12 cellular contexts compared by ENCODE assay signal in the genomic region with DNA sequence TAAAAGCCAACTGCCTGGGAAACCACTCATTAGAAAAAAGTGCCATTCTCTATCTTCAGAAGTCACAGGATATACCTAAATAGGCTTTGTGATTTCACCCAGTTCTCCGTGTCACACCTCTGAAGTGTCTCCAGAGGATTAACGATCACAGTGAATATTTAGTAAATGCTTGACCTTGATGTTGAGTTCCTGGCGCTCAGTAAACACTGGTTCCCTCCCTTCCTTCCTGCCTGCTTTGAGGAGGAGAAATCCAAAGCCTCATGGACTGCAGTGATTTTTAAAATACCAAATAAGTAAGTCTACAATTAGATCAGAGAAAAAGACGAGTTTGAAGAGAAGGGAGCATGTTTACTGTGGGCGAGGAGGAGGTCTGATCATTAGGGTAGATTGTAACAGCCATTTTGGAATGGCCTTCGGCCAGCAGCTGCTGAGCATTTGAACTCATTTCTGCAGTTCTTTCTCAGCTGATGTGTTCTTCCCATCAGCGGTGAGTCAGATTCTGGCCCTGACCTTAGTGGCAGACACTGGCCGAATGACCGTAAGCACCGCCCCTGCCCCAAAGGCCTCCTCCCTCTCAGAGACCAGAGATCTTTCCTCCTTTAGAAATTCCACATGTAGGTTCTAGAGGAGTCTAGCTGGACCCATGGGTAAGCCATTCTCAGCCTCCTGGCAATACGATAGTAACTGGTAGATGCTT.
DNase-seq lines count a peak whose midpoint lies in the region; ATAC-seq, FAIRE-seq and TF ChIP-seq lines count a peak whose summit lies in the region.
"Had no signal": no experiment of that assay in that cellular context is flagged by ENCODE, and none has a peak within 500 bp of the region (broad histone marks: within the 10 kb centered on the region; RNA-seq: fewer than 3 reads in every experiment).

No MANE protein-coding gene starts in this region.

- H3K4ac ChIP-seq in H1 (replicated peaks; ENCODE audit: insufficient read length, low read depth, low read length), result no peak overlapping the region

- H3K4me1 ChIP-seq in H1 (replicated peaks in 1 of 4; ENCODE audit: control insufficient read depth in 3 of 4, insufficient read depth in 4 of 4, low read length in 3 of 4), result no peaks in the 10 kb centered on the region
- peaks cover 0 to 8% of the 10 kb centered on the region in 2 donors for H3K4me1 ChIP-seq in lung (ENCODE audit: control insufficient read depth in 2 of 2, insufficient read depth in 2 of 2, low read length in 2 of 2)

- no peak overlapping the region for H2BK120ac ChIP-seq in H1 (replicated peaks; ENCODE audit: low read depth, low read length)

- H3K4me2 ChIP-seq in H1 (ENCODE audit: insufficient read depth in 1 of 2, low read depth in 2 of 2, low read length in 2 of 2), result no peak overlapping the region

- H3K27ac ChIP-seq in H1 (ENCODE audit: low read depth, low read length) (no peak overlapping the region), lung (ENCODE audit: low read depth in 1 of 2, low read length in 1 of 2) (peak overlapping the region; percentile 58 to 87)

- no peak overlapping the region for H3K14ac ChIP-seq in H1 (ENCODE audit: insufficient read length)

- no peak for TF ChIP-seq EP300 in H1 (IDR thresholded peaks at IDR 0.05; ENCODE audit: borderline replicate concordance in 1 of 2, low read depth in 2 of 2, low read length in 2 of 2)

- H3K9me3 ChIP-seq in H1 (ENCODE audit: insufficient read depth in 2 of 2, low read depth in 1 of 2, low read length in 1 of 2), result peaks cover 0 to 2% of the 10 kb centered on the region in 2 experiments; a peak in 2 of 4 replicates
- peaks cover 0 to 6% of the 10 kb centered on the region in 2 donors for H3K9me3 ChIP-seq in lung (ENCODE audit: control insufficient read depth in 2 of 2, insufficient read depth in 1 of 2, low read length in 1 of 2)

- no peak overlapping the region for H3K56ac ChIP-seq in H1 (replicated peaks; ENCODE audit: insufficient read length, low read depth, low read length)

- H3K18ac ChIP-seq in H1 (ENCODE audit: extremely low read depth, low read length), result no peak overlapping the region

- DNase-seq in NCI-H748 (lab: John Stamatoyannopoulos, UW; ENCODE audit: unreplicated experiment) (peak; percentile 11), NCI-H748 treated with DMSO at 0.1 percent for 48 hours (lab: John Stamatoyannopoulos, UW) (no peak), H1 (ENCODE audit: low read depth in 1 of 2, low spot score in 2 of 2) (no peak), lung (ENCODE audit: low spot score) (peak; percentile 58), ureter (ENCODE audit: low spot score) (peak; percentile 71), GM12892 (ENCODE audit: insufficient read length) (no peak), UCSD-AML1 (lab: John Stamatoyannopoulos, UW; ENCODE audit: unreplicated experiment) (no peak)
- DNase-seq: activated CD4-positive, alpha-beta T cell treated with anti-CD3 and anti-CD28 coated beads for 4 hours; NCI-H446; nucleus accumbens had no signal

- no peak overlapping the region for H2BK12ac ChIP-seq in H1 (ENCODE audit: low read depth, low read length)

- CTCF ChIA-PET in H1 (lab: Charles Lee; ENCODE audit: partially characterized antibody), result interaction anchor here (1.2 to 1.4 kb wide), 2 partner anchors 64 kb away, joined by 3 to 4 read pairs; no protein-coding TSS in a partner anchor

- H2AK5ac ChIP-seq in H1 (ENCODE audit: low read depth, low read length), result no peak overlapping the region

- no peaks in the 10 kb centered on the region for H3K23me2 ChIP-seq in H1 (ENCODE audit: low read depth, low read length)

- H2BK5ac ChIP-seq in H1 (ENCODE audit: low read depth, low read length), result no peak overlapping the region

- H3K36me3 ChIP-seq in H1 (ENCODE audit: control insufficient read depth in 2 of 4, insufficient read depth in 4 of 4, low read length in 3 of 4) (no peaks in the 10 kb centered on the region), lung (ENCODE audit: control insufficient read depth in 2 of 2, insufficient read depth in 2 of 2, low read length in 2 of 2) (no peaks in the 10 kb centered on the region)

- no peak overlapping the region for H3K4me3 ChIP-seq in H1 (ENCODE audit: extremely low read depth in 1 of 4, insufficient read depth in 2 of 4, low read depth in 3 of 4, low read length in 4 of 4)
- H3K4me3 ChIP-seq in lung, result no peak overlapping the region

- ATAC-seq in lung (ENCODE audit: insufficient read depth, low FRiP score), result peak; percentile 76
- ATAC-seq in HG03520 (IDR thresholded peaks at IDR 0.05; ENCODE audit: unreplicated experiment), result no peak

- H3K27me3 ChIP-seq in H1 (replicated peaks in 1 of 4; ENCODE audit: control insufficient read depth in 3 of 4, extremely low read depth in 1 of 4, insufficient read depth in 3 of 4, low read length in 3 of 4) (no peaks in the 10 kb centered on the region), lung (ENCODE audit: control insufficient read depth, insufficient read depth) (no peaks in the 10 kb centered on the region)

- no peak overlapping the region for H4K5ac ChIP-seq in H1 (ENCODE audit: insufficient read length, low read depth, low read length)

- no peak for FAIRE-seq in H1 (lab: Jason Lieb, UNC)
- no peak for FAIRE-seq in GM12892 (lab: Jason Lieb, UNC)
- FAIRE-seq: colon had no signal

- no peaks in the 10 kb centered on the region for H3K79me1 ChIP-seq in H1 (ENCODE audit: low read depth, low read length)

- no peak overlapping the region for H3K9ac ChIP-seq in H1 (replicated peaks in 1 of 4; ENCODE audit: extremely low read depth in 1 of 4, low read depth in 3 of 4, low read length in 3 of 4)

- H2BK15ac ChIP-seq in H1 (ENCODE audit: low read length), result no peak overlapping the region

- H4K8ac ChIP-seq in H1 (ENCODE audit: extremely low read depth, insufficient read depth, low read length), result no peak overlapping the region

- 88% methylated on average over 11 of the region's 11 CpGs; no CpG with 5 or more reads in 1 of the 2 experiments for WGBS in H1 (ENCODE audit: extremely low coverage in 1 of 2, insufficient coverage in 1 of 2, insufficient read length in 1 of 2, insufficient replicate concordance in 2 of 2, low coverage in 1 of 2, low lambda C conversion rate in 2 of 2, missing lambda C conversion rate in 1 of 2), 2 experiments
- 44 to 72% methylated on average over 11 of the region's 11 CpGs for WGBS in lung, 2 donors

- H3K79me2 ChIP-seq in H1 (ENCODE audit: control insufficient read depth in 1 of 2, insufficient read depth in 2 of 2, low read length in 2 of 2), result no peaks in the 10 kb centered on the region

- no peak overlapping the region for H2BK20ac ChIP-seq in H1 (ENCODE audit: low read length)

- POLR2A ChIA-PET in H1 (lab: Charles Lee; ENCODE audit: partially characterized antibody), result no interaction called here

- TF ChIP-seq POLR2A in H1 (IDR thresholded peaks at IDR 0.05; ENCODE audit: control extremely low read depth in 1 of 2, low read depth in 2 of 2, low read length in 2 of 2), result no peak
- no peak for TF ChIP-seq POLR2A in GM12892 (IDR thresholded peaks at IDR 0.05; ENCODE audit: low read depth, low read length)

- no peak overlapping the region for H3K23ac ChIP-seq in H1 (ENCODE audit: insufficient read length)

- TF ChIP-seq RAD21 in H1 (IDR thresholded peaks at IDR 0.05 in 1 of 2, conservative IDR thresholded peaks at IDR 0.05 in 1 of 2; ENCODE audit: low read depth in 2 of 2, low read length in 2 of 2), result no peak

- no peaks in the 10 kb centered on the region for H4K20me1 ChIP-seq in H1 (replicated peaks in 1 of 2; ENCODE audit: control insufficient read depth in 1 of 2, insufficient read depth in 2 of 2, low read length in 2 of 2)

- H4K91ac ChIP-seq in H1 (replicated peaks; ENCODE audit: insufficient read length, low read length), result no peak overlapping the region

- H2AFZ ChIP-seq in H1 (ENCODE audit: low read length), result 0 out of 2 replicates have a peak overlapping the region, but pooled peaks have one; percentile 9

- TF ChIP-seq CTCF in H1 (IDR thresholded peaks at IDR 0.05; ENCODE audit: control extremely low read depth in 1 of 3, insufficient read depth in 1 of 3, low read depth in 1 of 3, low read length in 3 of 3), result no peak
- no peak for TF ChIP-seq CTCF in lung (IDR thresholded peaks at IDR 0.05; ENCODE audit: control extremely low read depth, extremely low read depth)

TF ChIP-seq in H1, 55 proteins besides CTCF, POLR2A, EP300 and RAD21:
- TF ChIP-seq EZH2 (IDR thresholded peaks at IDR 0.05; ENCODE audit: low read depth, low read length, severe bottlenecking) (no peak), CREB1 (IDR thresholded peaks at IDR 0.05) (no peak), TAF7 (optimal IDR thresholded peaks at IDR 0.05; ENCODE audit: borderline replicate concordance, low read depth, low read length) (no peak), SAP30 (IDR thresholded peaks at IDR 0.05; ENCODE audit: insufficient read depth, insufficient replicate concordance, low read length) (no peak), CBX5 (IDR thresholded peaks at IDR 0.05; ENCODE audit: low read depth, low read length) (no peak), MAFK (IDR thresholded peaks at IDR 0.05; ENCODE audit: low read depth, low read length) (no peak), ZNF274 (IDR thresholded peaks at IDR 0.05; ENCODE audit: borderline replicate concordance, extremely low read depth, low read length) (no peak), POU5F1 (IDR thresholded peaks at IDR 0.05; ENCODE audit: low read depth, low read length) (no peak), CHD2 (IDR thresholded peaks at IDR 0.05; ENCODE audit: low read length) (no peak), FOSL1 (IDR thresholded peaks at IDR 0.05; ENCODE audit: insufficient read depth, low read depth, low read length) (no peak), SP4 (IDR thresholded peaks at IDR 0.05; ENCODE audit: low read length) (no peak), CEBPB (IDR thresholded peaks at IDR 0.05; ENCODE audit: low read depth, low read length) (no peak), SRF (IDR thresholded peaks at IDR 0.05; ENCODE audit: low read depth, low read length) (no peak), KDM4A (IDR thresholded peaks at IDR 0.05; ENCODE audit: low read depth, low read length, severe bottlenecking) (no peak), HDAC2 (IDR thresholded peaks at IDR 0.05; ENCODE audit: borderline replicate concordance in 1 of 2, low read depth in 2 of 2, low read length in 2 of 2) (no peak), RFX5 (IDR thresholded peaks at IDR 0.05; ENCODE audit: borderline replicate concordance, low read depth, low read length) (no peak)
- TF ChIP-seq, protein P1, sequence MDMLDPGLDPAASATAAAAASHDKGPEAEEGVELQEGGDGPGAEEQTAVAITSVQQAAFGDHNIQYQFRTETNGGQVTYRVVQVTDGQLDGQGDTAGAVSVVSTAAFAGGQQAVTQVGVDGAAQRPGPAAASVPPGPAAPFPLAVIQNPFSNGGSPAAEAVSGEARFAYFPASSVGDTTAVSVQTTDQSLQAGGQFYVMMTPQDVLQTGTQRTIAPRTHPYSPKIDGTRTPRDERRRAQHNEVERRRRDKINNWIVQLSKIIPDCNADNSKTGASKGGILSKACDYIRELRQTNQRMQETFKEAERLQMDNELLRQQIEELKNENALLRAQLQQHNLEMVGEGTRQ (IDR thresholded peaks at IDR 0.05; ENCODE audit: low read length), result no peak

Comparison
In these comparisons a context has a peak if more than half of its experiments do, and no peak if none do; other contexts are left out.
1. DNase-seq: peak in NCI-H748 (single experiment), lung (single experiment) and ureter (single experiment); none in NCI-H748 treated with DMSO at 0.1 percent for 48 hours (single experiment), H1 (0 of 2), GM12892 (single experiment) and UCSD-AML1 (single experiment).